ENCODE assay signal across 32 cellular contexts in the genomic region with DNA sequence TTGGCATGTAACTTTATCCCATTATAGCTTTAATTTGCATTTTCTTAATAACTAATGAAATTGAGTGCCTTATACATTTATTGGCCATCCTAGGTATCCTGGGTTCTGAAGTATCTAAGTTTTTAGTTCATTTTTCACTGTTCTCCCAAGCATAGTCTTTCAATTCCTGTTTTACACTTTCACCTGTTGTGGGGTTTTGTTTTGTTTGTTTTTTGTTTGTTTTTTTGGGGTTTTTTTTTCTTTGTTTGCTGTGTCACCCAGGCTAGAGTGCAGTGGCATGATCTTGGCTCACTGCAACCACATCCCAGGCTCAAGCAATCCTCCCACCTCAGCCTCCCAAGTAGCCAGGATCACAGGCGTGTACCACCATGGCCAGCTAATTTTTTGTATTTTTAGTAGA.
"Had no signal": no experiment of that assay in that cellular context is flagged by ENCODE, and none has a peak within 500 bp of the region (broad histone marks: within the 10 kb centered on the region; RNA-seq: fewer than 3 reads in every experiment).

No MANE protein-coding gene starts in this region.

- H3K36me3 ChIP-seq: left lung, lower lobe of right lung, pancreas, prostate gland, stomach, thyroid gland, transverse colon, upper lobe of left lung, vagina had no signal

- H3K4me1 ChIP-seq: left lung, lower lobe of right lung, prostate gland, stomach, testis, thyroid gland, transverse colon, upper lobe of left lung, vagina had no signal

- H3K4me3 Mint-ChIP-seq: immature natural killer cell; naive thymus-derived CD8-positive, alpha-beta T cell; nephron; neural crest cell; stimulated activated naive B cell treated with anti-CD40 and anti-IgM and Interleukin-4, amounts not matched to agents 10 μg/mL and 1 μg/mL and 100 μg/mL, for 72 hours had no signal

- H3K9me3 ChIP-seq: left lung, lower lobe of right lung, mucosa of descending colon, pancreas, prostate gland, stomach, testis, thyroid gland, transverse colon, upper lobe of left lung, vagina had no signal

- H3K27ac ChIP-seq: left lung, lower lobe of right lung, pancreas, prostate gland, skin epidermis, stomach, testis, thyroid gland, transverse colon, upper lobe of left lung, vagina had no signal

- H3K4me1 Mint-ChIP-seq: immature natural killer cell; naive thymus-derived CD8-positive, alpha-beta T cell; nephron; neural crest cell had no signal

- H3K4me3 ChIP-seq: left lung, lower lobe of right lung, mucosa of descending colon, pancreas, prostate gland, skin epidermis, stomach, testis, thyroid gland, transverse colon, upper lobe of left lung, vagina had no signal

- H3K9me3 Mint-ChIP-seq: immature natural killer cell; naive thymus-derived CD8-positive, alpha-beta T cell; nephron; neural crest cell; stimulated activated naive B cell treated with anti-CD40 and anti-IgM and Interleukin-4, amounts not matched to agents 10 μg/mL and 1 μg/mL and 100 μg/mL, for 72 hours had no signal

- H3K27me3 ChIP-seq: left lung, pancreas, stomach, testis, thyroid gland, transverse colon, upper lobe of left lung, vagina had no signal

- ATAC-seq: left colon; left lung; lower lobe of right lung; mucosa of descending colon; naive thymus-derived CD8-positive, alpha-beta T cell; pancreas; right cardiac atrium; sciatic nerve; stimulated activated naive CD8-positive, alpha-beta T cell treated with anti-CD3 and anti-CD28 coated beads, Interleukin-15, Interleukin-2, amounts not matched to agents 100 U/mL and 50 U/mL, for 24 hours had no signal

- H3K27ac Mint-ChIP-seq: immature natural killer cell; naive thymus-derived CD8-positive, alpha-beta T cell; nephron; stimulated activated naive B cell treated with anti-CD40 and anti-IgM and Interleukin-4, amounts not matched to agents 10 μg/mL and 1 μg/mL and 100 μg/mL, for 72 hours had no signal

- H3K36me3 Mint-ChIP-seq: naive thymus-derived CD8-positive, alpha-beta T cell; stimulated activated naive B cell treated with anti-CD40 and anti-IgM and Interleukin-4, amounts not matched to agents 10 μg/mL and 1 μg/mL and 100 μg/mL, for 72 hours had no signal

- DNase-seq: hypothalamus; immature natural killer cell; kidney; left colon; left lung; lower lobe of right lung; mammary epithelial cell; midbrain; mucosa of descending colon; naive thymus-derived CD8-positive, alpha-beta T cell; nucleus accumbens; pancreas; posterior cingulate gyrus; retina; right cardiac atrium; stimulated activated CD4-positive, alpha-beta T cell treated with anti-CD3 and anti-CD28 coated beads, Interleukin-12 subunit alpha, Interleukin-12 subunit beta, amount 100 ng/mL, for 4 hours; stimulated activated CD4-positive, alpha-beta T cell treated with anti-CD3 and anti-CD28 coated beads, Interleukin-15, amount 100 ng/mL, for 24 hours; stimulated activated CD4-positive, alpha-beta T cell treated with anti-CD3 and anti-CD28 coated beads, Interleukin-2, amount 100 ng/mL, for 24 hours; stimulated activated CD4-positive, alpha-beta T cell treated with anti-CD3 and anti-CD28 coated beads, Interleukin-4, amount 100 ng/mL, for 1 hour; stimulated activated naive B cell treated with anti-CD40 and anti-IgM and Interleukin-4, amounts not matched to agents 10 μg/mL and 1 μg/mL and 100 μg/mL, for 72 hours; stimulated activated naive CD8-positive, alpha-beta T cell treated with anti-CD3 and anti-CD28 coated beads, Interleukin-15, Interleukin-2, amounts not matched to agents 100 U/mL and 50 U/mL, for 24 hours; stomach; testis; thyroid gland; transverse colon; upper lobe of left lung had no signal
